15 cellular contexts compared by ENCODE assay signal in the genomic region with DNA sequence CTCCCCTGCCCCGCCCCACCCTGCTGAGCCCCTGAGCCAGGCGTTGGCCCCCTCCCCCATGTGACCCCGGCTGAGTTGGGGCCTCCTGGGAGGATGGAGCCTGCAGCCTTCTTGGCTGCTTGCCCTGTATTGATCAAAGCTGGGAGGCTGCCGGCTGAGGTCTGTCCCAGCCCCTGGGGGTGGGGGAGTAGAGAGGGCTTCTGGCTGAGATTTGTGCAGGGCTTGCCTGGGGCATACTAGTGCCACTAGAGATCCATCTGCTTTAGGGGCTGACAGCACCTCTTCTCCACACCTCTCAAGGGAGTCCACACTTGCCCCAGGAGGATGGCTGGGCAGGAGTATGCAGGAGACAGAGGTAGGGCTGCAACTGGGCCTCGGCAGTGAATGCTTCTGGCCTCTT. TPM values are rescaled to one million over a fixed set of nuclear protein-coding genes. Genes with fewer than 3 reads are reported as not detected.
A peak's percentile ranks its signal among the peaks of the same experiment; 100 is the strongest.
DNase-seq lines count a peak whose midpoint lies in the region; ATAC-seq, FAIRE-seq and TF ChIP-seq lines count a peak whose summit lies in the region.
"Had no signal": no experiment of that assay in that cellular context is flagged by ENCODE, and none has a peak within 500 bp of the region (broad histone marks: within the 10 kb centered on the region; RNA-seq: fewer than 3 reads in every experiment).

No MANE protein-coding gene starts in this region.

- FAIRE-seq in GM19239 (lab: Jason Lieb, UNC), result no peak
- FAIRE-seq: endothelial cell of umbilical vein, RCC 7860 had no signal

- H3K9me3 Mint-ChIP-seq in activated naive CD8-positive, alpha-beta T cell (ENCODE audit: low read depth), result no peaks in the 10 kb centered on the region
- H3K9me3 Mint-ChIP-seq in activated naive CD8-positive, alpha-beta T cell treated with anti-CD3 and anti-CD28 coated beads for 36 hours, result no peaks in the 10 kb centered on the region
- H3K9me3 Mint-ChIP-seq in central memory CD8-positive, alpha-beta T cell, result no peaks in the 10 kb centered on the region
- no peaks in the 10 kb centered on the region for H3K9me3 Mint-ChIP-seq in type B pancreatic cell

- peak overlapping the region; percentile 21 for H3K4me3 Mint-ChIP-seq in activated naive CD8-positive, alpha-beta T cell
- no peak overlapping the region for H3K4me3 Mint-ChIP-seq in activated naive CD8-positive, alpha-beta T cell treated with anti-CD3 and anti-CD28 coated beads for 36 hours
- no peak overlapping the region for H3K4me3 Mint-ChIP-seq in central memory CD8-positive, alpha-beta T cell
- H3K4me3 Mint-ChIP-seq in type B pancreatic cell, result peak overlapping the region; percentile 54
- H3K4me3 Mint-ChIP-seq: B cell had no signal

- H3K36me3 Mint-ChIP-seq in activated naive CD8-positive, alpha-beta T cell, result no peaks in the 10 kb centered on the region
- no peaks in the 10 kb centered on the region for H3K36me3 Mint-ChIP-seq in activated naive CD8-positive, alpha-beta T cell treated with anti-CD3 and anti-CD28 coated beads for 36 hours
- H3K36me3 Mint-ChIP-seq in central memory CD8-positive, alpha-beta T cell (ENCODE audit: insufficient read depth), result no peaks in the 10 kb centered on the region
- no peaks in the 10 kb centered on the region for H3K36me3 Mint-ChIP-seq in type B pancreatic cell

- ATAC-seq in central memory CD8-positive, alpha-beta T cell (replicated peaks; ENCODE audit: extremely low read depth, poor library complexity, severe bottlenecking), result no peak
- no peak for ATAC-seq in GM18520 (IDR thresholded peaks at IDR 0.05; ENCODE audit: unreplicated experiment)
- ATAC-seq: heart left ventricle, lower lobe of right lung had no signal

- peaks cover 40% of the 10 kb centered on the region for H3K4me1 Mint-ChIP-seq in activated naive CD8-positive, alpha-beta T cell (ENCODE audit: low read depth)
- H3K4me1 Mint-ChIP-seq in activated naive CD8-positive, alpha-beta T cell treated with anti-CD3 and anti-CD28 coated beads for 36 hours, result peaks cover 34% of the 10 kb centered on the region
- H3K4me1 Mint-ChIP-seq in central memory CD8-positive, alpha-beta T cell, result peaks cover 37% of the 10 kb centered on the region
- H3K4me1 Mint-ChIP-seq in type B pancreatic cell (ENCODE audit: unreplicated experiment), result peaks cover 51% of the 10 kb centered on the region

- H3K27ac Mint-ChIP-seq in activated naive CD8-positive, alpha-beta T cell, result peak overlapping the region; percentile 22
- no peak overlapping the region for H3K27ac Mint-ChIP-seq in activated naive CD8-positive, alpha-beta T cell treated with anti-CD3 and anti-CD28 coated beads for 36 hours
- H3K27ac Mint-ChIP-seq in central memory CD8-positive, alpha-beta T cell (ENCODE audit: low read depth), result peak overlapping the region; percentile 10
- peak overlapping the region; percentile 27 for H3K27ac Mint-ChIP-seq in type B pancreatic cell
- H3K27ac Mint-ChIP-seq: B cell had no signal

- TF ChIP-seq CTCF in type B pancreatic cell (conservative IDR thresholded peaks at IDR 0.05), result no peak

- no peak for DNase-seq in activated naive CD8-positive, alpha-beta T cell treated with anti-CD3 and anti-CD28 coated beads for 36 hours
- peak; percentile 94 for DNase-seq in NCI-H2171 treated with DMSO at 0.1 percent for 48 hours (lab: John Stamatoyannopoulos, UW)
- DNase-seq in central memory CD8-positive, alpha-beta T cell (ENCODE audit: low spot score in 2 of 2), result no peak
- DNase-seq in type B pancreatic cell (ENCODE audit: extremely low spot score, unreplicated experiment), result no peak
- no peak for DNase-seq in GM19239 (ENCODE audit: insufficient read length, low spot score)
- no peak for DNase-seq in effector CD8-positive, alpha-beta T cell (lab: John Stamatoyannopoulos, UW)
- DNase-seq: heart left ventricle; lower lobe of right lung; NCI-H1694 treated with DMSO at 0.1 percent for 48 hours; stimulated activated CD4-positive, alpha-beta T cell treated with anti-CD3 and anti-CD28 coated beads, Interleukin-1b, Interleukin-23, amount 100 ng/mL, for 48 hours had no signal

- no peaks in the 10 kb centered on the region for H3K27me3 Mint-ChIP-seq in activated naive CD8-positive, alpha-beta T cell
- H3K27me3 Mint-ChIP-seq in activated naive CD8-positive, alpha-beta T cell treated with anti-CD3 and anti-CD28 coated beads for 36 hours, result no peaks in the 10 kb centered on the region
- H3K27me3 Mint-ChIP-seq in central memory CD8-positive, alpha-beta T cell, result no peaks in the 10 kb centered on the region
- H3K27me3 Mint-ChIP-seq in type B pancreatic cell, result no peaks in the 10 kb centered on the region

RNA-seq across cellular contexts. Expression of a gene that starts 53.5 kb away (rescaled TPM):
- 10 to 100 TPM; 62.8 to 65.4 TPM for total RNA-seq in activated naive CD8-positive, alpha-beta T cell treated with anti-CD3 and anti-CD28 coated beads for 36 hours
- total RNA-seq in type B pancreatic cell (ENCODE audit: low replicate concordance), result 69.5 and 129 TPM in 2 replicates

Comparison
In these comparisons a context has a peak if more than half of its experiments do, and no peak if none do; other contexts are left out.
1. H3K4me3 Mint-ChIP-seq: peak in activated naive CD8-positive, alpha-beta T cell (single experiment) and type B pancreatic cell (single experiment); none in activated naive CD8-positive, alpha-beta T cell treated with anti-CD3 and anti-CD28 coated beads for 36 hours (single experiment) and central memory CD8-positive, alpha-beta T cell (single experiment).